In the genomic region with DNA sequence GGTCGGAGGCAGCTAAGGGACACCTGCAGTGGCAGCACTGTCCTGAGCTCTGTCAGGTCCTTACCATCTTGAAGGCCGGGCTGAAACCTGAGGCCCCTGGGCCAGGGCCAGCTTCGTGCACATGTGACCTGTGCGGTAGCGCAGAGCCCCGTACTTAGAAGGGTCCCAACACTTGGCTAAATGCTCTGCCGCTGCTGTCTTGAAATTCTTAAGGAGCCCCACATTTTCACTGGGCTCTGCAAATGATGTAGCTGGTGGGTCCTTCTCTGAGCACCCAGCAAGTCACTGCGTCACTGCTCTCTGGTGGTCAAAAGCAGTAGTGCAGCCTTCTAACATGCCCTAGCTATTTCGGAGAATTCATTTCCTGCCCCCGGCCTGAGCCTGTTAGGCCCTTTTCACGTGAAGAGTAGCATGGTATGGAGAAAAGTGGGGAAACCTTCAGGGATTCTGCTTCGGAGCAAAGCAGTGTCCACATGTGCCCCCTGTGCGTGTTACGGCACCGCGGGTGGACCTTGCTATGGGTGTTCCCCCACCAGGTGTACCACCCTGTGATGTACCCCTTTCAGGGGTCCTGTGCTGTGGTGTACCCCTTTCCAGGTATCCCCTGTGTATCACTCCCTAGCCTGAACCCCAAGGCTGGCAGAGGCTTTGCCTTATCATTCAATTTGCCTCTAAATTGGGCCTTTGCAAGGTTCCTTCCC, we compare ENCODE assay signal across 8 cellular contexts.
A peak's percentile ranks its signal among the peaks of the same experiment; 100 is the strongest.
DNase-seq lines count a peak whose midpoint lies in the region; ATAC-seq and TF ChIP-seq lines count a peak whose summit lies in the region.

No MANE protein-coding gene starts in this region.

- H3K27ac ChIP-seq in left ventricle myocardium inferior (replicated peaks) = no peak overlapping the region
- no peak overlapping the region for H3K27ac ChIP-seq in psoas muscle
- H3K27ac ChIP-seq in aorta (ENCODE audit: low read depth in 1 of 2, low read length in 2 of 2) = no peak overlapping the region

- intact Hi-C loops in left ventricle myocardium inferior (cut with micrococcal nuclease) (loop anchor here (5.0 kb wide), 1 partner anchor 82 kb away; a partner anchor contains a TSS), psoas muscle (cut with DNase I) (loop anchor here (1.0 to 10.0 kb wide), 3 partner anchors 81 to 325 kb away; a partner anchor contains a TSS), aorta (cut with DNase I) (loop anchor here (2.0 to 10.0 kb wide), 3 partner anchors 79 to 325 kb away; a partner anchor contains a TSS)

- H3K36me3 ChIP-seq in left ventricle myocardium inferior (no peaks in the 10 kb centered on the region), psoas muscle (ENCODE audit: insufficient read depth in 1 of 2, low read depth in 1 of 2) (peaks cover 0 to 18% of the 10 kb centered on the region in 2 donors), aorta (ENCODE audit: control insufficient read depth in 1 of 2, insufficient read depth in 2 of 2, low read length in 1 of 2) (no peaks in the 10 kb centered on the region)

- DNase-seq in AG09309 (ENCODE audit: low read depth) = peak; percentile 27
- peak; percentile 51 for DNase-seq in SKM-1 (lab: John Stamatoyannopoulos, UW; ENCODE audit: unreplicated experiment)
- peak; percentile 70 for DNase-seq in activated naive CD8-positive, alpha-beta T cell treated with anti-CD3 and anti-CD28 coated beads, Interleukin-2, amount 10 ng/mL, durations not matched to agents 7 days and 5 days
- DNase-seq in left ventricle myocardium inferior = peak; percentile 49
- DNase-seq in psoas muscle = peak; percentile 63 to 70
- peak; percentile 80 to 83 for DNase-seq in aorta

- peaks cover 4% of the 10 kb centered on the region for H3K4me1 Mint-ChIP-seq in activated naive CD8-positive, alpha-beta T cell treated with anti-CD3 and anti-CD28 coated beads, Interleukin-2, amount 10 ng/mL, durations not matched to agents 7 days and 5 days

- no peak overlapping the region for H3K4me3 Mint-ChIP-seq in activated naive CD8-positive, alpha-beta T cell treated with anti-CD3 and anti-CD28 coated beads, Interleukin-2, amount 10 ng/mL, durations not matched to agents 7 days and 5 days

- H3K27me3 ChIP-seq in left ventricle myocardium inferior (ENCODE audit: low read depth) (peaks cover 24% of the 10 kb centered on the region), psoas muscle (ENCODE audit: insufficient read depth in 3 of 3, low read length in 2 of 3) (no peaks in the 10 kb centered on the region), aorta (ENCODE audit: control insufficient read depth in 1 of 2, insufficient read depth in 2 of 2, low read length in 1 of 2) (no peaks in the 10 kb centered on the region)

- H3K27me3 Mint-ChIP-seq in activated naive CD8-positive, alpha-beta T cell treated with anti-CD3 and anti-CD28 coated beads, Interleukin-2, amount 10 ng/mL, durations not matched to agents 7 days and 5 days = peaks cover 28% of the 10 kb centered on the region

- H3K4me1 ChIP-seq in left ventricle myocardium inferior (peaks cover 15% of the 10 kb centered on the region), psoas muscle (peaks cover 4% of the 10 kb centered on the region), aorta (ENCODE audit: control insufficient read depth in 1 of 2, insufficient read depth in 2 of 2, low read length in 2 of 2) (no peaks in the 10 kb centered on the region)

- POLR2A ChIA-PET in activated naive CD8-positive, alpha-beta T cell treated with anti-CD3 and anti-CD28 coated beads, Interleukin-2, amount 10 ng/mL, durations not matched to agents 7 days and 5 days (lab: Charles Lee) = interaction anchor here (0.5 to 1.6 kb wide), 6 partner anchors 79 to 1150 kb away, joined by 3 to 7 read pairs (median 4); a partner anchor contains a TSS

- WGBS in psoas muscle, 3 donors = 19 to 30% (median 20%) methylated on average over 16 of the region's 16 CpGs
- 26 to 27% methylated on average over 16 of the region's 16 CpGs for WGBS in aorta, 2 donors

- no peak overlapping the region for H3K27ac Mint-ChIP-seq in activated naive CD8-positive, alpha-beta T cell treated with anti-CD3 and anti-CD28 coated beads, Interleukin-2, amount 10 ng/mL, durations not matched to agents 7 days and 5 days

- TF ChIP-seq CTCF in AG09309 (IDR thresholded peaks at IDR 0.05; ENCODE audit: control insufficient read depth, insufficient read depth, low read depth, low read length, missing control alignments) (peak; percentile 91), LNCAP (IDR thresholded peaks at IDR 0.05) (peak; percentile 91), left ventricle myocardium inferior (IDR thresholded peaks at IDR 0.05; ENCODE audit: borderline replicate concordance) (peak; percentile 92), psoas muscle (IDR thresholded peaks at IDR 0.05) (peak; percentile 97)

- H3K4me3 ChIP-seq in AG09309 (ENCODE audit: control insufficient read depth, low read depth, low read length) = no peak overlapping the region
- H3K4me3 ChIP-seq in left ventricle myocardium inferior = peak overlapping the region; percentile 40
- H3K4me3 ChIP-seq in psoas muscle = no peak overlapping the region
- no peak overlapping the region for H3K4me3 ChIP-seq in aorta (ENCODE audit: low read length in 2 of 2)

- ATAC-seq in GM18861 (IDR thresholded peaks at IDR 0.05; ENCODE audit: unreplicated experiment) (peak; percentile 60), psoas muscle (peak; percentile 83 to 96 (median 90)), aorta (ENCODE audit: low FRiP score) (peak; percentile 81)
- ATAC-seq in activated naive CD8-positive, alpha-beta T cell treated with anti-CD3 and anti-CD28 coated beads, Interleukin-2, amount 10 ng/mL, durations not matched to agents 7 days and 5 days (ENCODE audit: low read depth) = peak; percentile 87

- H3K9me3 ChIP-seq in left ventricle myocardium inferior (replicated peaks) (no peaks in the 10 kb centered on the region), psoas muscle (no peaks in the 10 kb centered on the region), aorta (ENCODE audit: control insufficient read depth, low read length) (no peaks in the 10 kb centered on the region)

- H3K36me3 Mint-ChIP-seq in activated naive CD8-positive, alpha-beta T cell treated with anti-CD3 and anti-CD28 coated beads, Interleukin-2, amount 10 ng/mL, durations not matched to agents 7 days and 5 days = no peaks in the 10 kb centered on the region

- H3K9me3 Mint-ChIP-seq in activated naive CD8-positive, alpha-beta T cell treated with anti-CD3 and anti-CD28 coated beads, Interleukin-2, amount 10 ng/mL, durations not matched to agents 7 days and 5 days = no peaks in the 10 kb centered on the region

Comparison
In these comparisons a context has a peak if more than half of its experiments do, and no peak if none do; other contexts are left out.
1. DNase-seq: peak in every context shown above with its lines; median percentile 82 in aorta; 70 in activated naive CD8-positive, alpha-beta T cell treated with anti-CD3 and anti-CD28 coated beads, Interleukin-2, amount 10 ng/mL, durations not matched to agents 7 days and 5 days; 66 in psoas muscle; 51 in SKM-1; 49 in left ventricle myocardium inferior; 27 in AG09309.